1 cellular context compared by ENCODE assay signal in the genomic region with DNA sequence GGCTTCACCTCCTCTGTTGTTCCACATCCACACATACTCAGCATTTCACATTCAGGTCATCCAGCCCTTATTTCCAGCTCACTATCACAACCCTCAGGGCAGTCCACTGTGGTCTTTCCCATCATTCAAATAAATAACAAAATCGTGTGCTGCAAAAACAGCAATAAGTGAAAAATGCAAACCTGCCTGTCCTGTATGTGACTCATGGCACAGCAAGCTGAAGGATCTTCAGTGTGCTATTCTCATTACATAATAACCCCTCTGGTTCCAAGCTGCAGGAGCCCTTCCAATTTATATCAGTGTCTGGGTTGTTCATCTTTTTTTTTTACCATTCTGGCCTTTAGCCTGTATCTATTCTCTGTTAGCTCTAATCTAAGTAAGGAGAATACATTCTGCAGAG.
TF ChIP-seq lines count a peak whose summit lies in the region.

No MANE protein-coding gene starts in this region.

TF ChIP-seq in IMR-90, 13 proteins besides CTCF, POLR2A, EP300 and RAD21:
- TF ChIP-seq FOS (IDR thresholded peaks at IDR 0.05; ENCODE audit: low read depth, low read length) = no peak
- TF ChIP-seq CHD1 (IDR thresholded peaks at IDR 0.05; ENCODE audit: low read depth, low read length) = no peak
- TF ChIP-seq RFX5 (IDR thresholded peaks at IDR 0.05; ENCODE audit: low read depth, low read length) = no peak
- no peak for TF ChIP-seq MAZ (IDR thresholded peaks at IDR 0.05; ENCODE audit: borderline replicate concordance, low read depth, low read length)
- no peak for TF ChIP-seq SMC3 (IDR thresholded peaks at IDR 0.05; ENCODE audit: low read depth, low read length)
- no peak for TF ChIP-seq RCOR1 (IDR thresholded peaks at IDR 0.05; ENCODE audit: insufficient replicate concordance, low read length)
TF ChIP-seq in IMR-90: peak in this region for 0.
